Comparison of ENCODE assay signal across 1 cellular context in the genomic region with DNA sequence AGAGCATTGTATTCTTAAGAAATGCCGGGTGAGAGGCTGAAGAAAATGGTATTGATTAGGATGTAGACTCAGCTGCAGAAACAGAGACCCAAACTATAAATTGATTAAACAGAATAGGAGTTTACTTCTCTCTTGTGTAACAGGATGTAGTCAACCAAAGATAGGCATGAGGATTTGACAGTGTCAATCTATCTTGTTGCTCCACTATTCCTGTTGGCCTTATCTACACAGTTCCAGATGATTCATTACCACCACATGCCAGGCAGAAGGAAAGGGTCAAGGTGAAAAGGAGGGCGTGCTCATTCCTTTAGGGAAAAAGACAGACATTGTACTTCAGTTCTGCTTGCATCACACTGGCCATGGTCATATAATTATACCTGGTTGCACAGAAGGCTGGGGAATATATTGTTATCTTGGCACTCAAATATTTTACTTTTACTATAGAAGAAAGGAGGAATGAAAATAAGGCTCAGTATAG.
A peak's percentile ranks its signal among the peaks of the same experiment; 100 is the strongest.
TF ChIP-seq lines count a peak whose summit lies in the region.

No MANE protein-coding gene starts in this region.

TF ChIP-seq in K562, 482 proteins besides CTCF, POLR2A, EP300 and RAD21 (continued from another document and continues in another):
- TF ChIP-seq ZNF707 (CRISPR knock-in tag; conservative IDR thresholded peaks at IDR 0.05) (no peak), MTA1 (IDR thresholded peaks at IDR 0.05; ENCODE audit: borderline replicate concordance) (peak; percentile 92), ZC3H4 (CRISPR knock-in tag; IDR thresholded peaks at IDR 0.05; ENCODE audit: borderline replicate concordance) (no peak), FOXA1 (IDR thresholded peaks at IDR 0.05; ENCODE audit: borderline replicate concordance) (no peak), NFIX (CRISPR knock-in tag; IDR thresholded peaks at IDR 0.05; ENCODE audit: low read depth) (no peak), HDAC1 (IDR thresholded peaks at IDR 0.05) (peak; percentile 61 to 97; a peak in 3 of 4 replicates), ETV1 (tag; conservative IDR thresholded peaks at IDR 0.05; ENCODE audit: low read depth) (peak; percentile 100), KHSRP (IDR thresholded peaks at IDR 0.05) (peak; percentile 91), FOXA3 (CRISPR knock-in tag; conservative IDR thresholded peaks at IDR 0.05 in 1 of 2, IDR thresholded peaks at IDR 0.05 in 1 of 2) (peak in 1 of 2 experiments; percentile 80; a peak in 2 of 4 replicates), KAT8 (IDR thresholded peaks at IDR 0.05; ENCODE audit: low read depth) (no peak), PTRF (tag; IDR thresholded peaks at IDR 0.05) (no peak), TFE3 (CRISPR knock-in tag; IDR thresholded peaks at IDR 0.05) (no peak), TCF7 (IDR thresholded peaks at IDR 0.05; ENCODE audit: borderline replicate concordance) (no peak), ZNF165 (CRISPR knock-in tag; IDR thresholded peaks at IDR 0.05; ENCODE audit: borderline replicate concordance) (0 out of 2 replicates have a peak, but pooled peaks have one; percentile 57), ZNF3 (CRISPR knock-in tag; IDR thresholded peaks at IDR 0.05) (no peak), RBM39 (optimal IDR thresholded peaks at IDR 0.05; ENCODE audit: low read depth, low read length) (no peak), MCM5 (IDR thresholded peaks at IDR 0.05; ENCODE audit: low read depth) (no peak), NUFIP1 (IDR thresholded peaks at IDR 0.05; ENCODE audit: partially characterized antibody) (no peak), MECOM (CRISPR knock-in tag; IDR thresholded peaks at IDR 0.05) (peak; percentile 79; the same call in 1 of the 2 replicates), HMGXB4 (CRISPR knock-in tag; IDR thresholded peaks at IDR 0.05) (no peak), ZNF436 (CRISPR knock-in tag; IDR thresholded peaks at IDR 0.05) (no peak), PATZ1 (CRISPR knock-in tag; IDR thresholded peaks at IDR 0.05; ENCODE audit: borderline replicate concordance) (no peak), VEZF1 (CRISPR knock-in tag; IDR thresholded peaks at IDR 0.05) (peak; percentile 72), NR2C1 (IDR thresholded peaks at IDR 0.05) (peak; percentile 92), NR2C1 (tag; IDR thresholded peaks at IDR 0.05) (peak; percentile 96), ZNF592 (IDR thresholded peaks at IDR 0.05) (peak; percentile 94), ZNF224 (CRISPR knock-in tag; IDR thresholded peaks at IDR 0.05) (no peak), DMBX1 (CRISPR knock-in tag; IDR thresholded peaks at IDR 0.05; ENCODE audit: borderline replicate concordance) (peak; percentile 93)
- TF ChIP-seq, protein P1, sequence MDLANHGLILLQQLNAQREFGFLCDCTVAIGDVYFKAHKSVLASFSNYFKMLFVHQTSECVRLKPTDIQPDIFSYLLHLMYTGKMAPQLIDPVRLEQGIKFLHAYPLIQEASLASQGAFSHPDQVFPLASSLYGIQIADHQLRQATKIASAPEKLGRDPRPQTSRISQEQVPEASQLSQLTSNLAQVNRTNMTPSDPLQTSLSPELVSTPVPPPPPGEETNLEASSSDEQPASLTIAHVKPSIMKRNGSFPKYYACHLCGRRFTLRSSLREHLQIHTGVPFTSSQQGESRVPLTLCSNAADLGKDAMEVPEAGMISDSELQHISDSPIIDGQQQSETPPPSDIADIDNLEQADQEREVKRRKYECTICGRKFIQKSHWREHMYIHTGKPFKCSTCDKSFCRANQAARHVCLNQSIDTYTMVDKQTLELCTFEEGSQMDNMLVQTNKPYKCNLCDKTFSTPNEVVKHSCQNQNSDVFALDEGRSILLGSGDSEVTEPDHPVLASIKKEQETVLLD (IDR thresholded peaks at IDR 0.05) = peak; percentile 93
- TF ChIP-seq, protein P2, sequence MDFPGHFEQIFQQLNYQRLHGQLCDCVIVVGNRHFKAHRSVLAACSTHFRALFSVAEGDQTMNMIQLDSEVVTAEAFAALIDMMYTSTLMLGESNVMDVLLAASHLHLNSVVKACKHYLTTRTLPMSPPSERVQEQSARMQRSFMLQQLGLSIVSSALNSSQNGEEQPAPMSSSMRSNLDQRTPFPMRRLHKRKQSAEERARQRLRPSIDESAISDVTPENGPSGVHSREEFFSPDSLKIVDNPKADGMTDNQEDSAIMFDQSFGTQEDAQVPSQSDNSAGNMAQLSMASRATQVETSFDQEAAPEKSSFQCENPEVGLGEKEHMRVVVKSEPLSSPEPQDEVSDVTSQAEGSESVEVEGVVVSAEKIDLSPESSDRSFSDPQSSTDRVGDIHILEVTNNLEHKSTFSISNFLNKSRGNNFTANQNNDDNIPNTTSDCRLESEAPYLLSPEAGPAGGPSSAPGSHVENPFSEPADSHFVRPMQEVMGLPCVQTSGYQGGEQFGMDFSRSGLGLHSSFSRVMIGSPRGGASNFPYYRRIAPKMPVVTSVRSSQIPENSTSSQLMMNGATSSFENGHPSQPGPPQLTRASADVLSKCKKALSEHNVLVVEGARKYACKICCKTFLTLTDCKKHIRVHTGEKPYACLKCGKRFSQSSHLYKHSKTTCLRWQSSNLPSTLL (IDR thresholded peaks at IDR 0.05) = no peak
- TF ChIP-seq, protein P3, sequence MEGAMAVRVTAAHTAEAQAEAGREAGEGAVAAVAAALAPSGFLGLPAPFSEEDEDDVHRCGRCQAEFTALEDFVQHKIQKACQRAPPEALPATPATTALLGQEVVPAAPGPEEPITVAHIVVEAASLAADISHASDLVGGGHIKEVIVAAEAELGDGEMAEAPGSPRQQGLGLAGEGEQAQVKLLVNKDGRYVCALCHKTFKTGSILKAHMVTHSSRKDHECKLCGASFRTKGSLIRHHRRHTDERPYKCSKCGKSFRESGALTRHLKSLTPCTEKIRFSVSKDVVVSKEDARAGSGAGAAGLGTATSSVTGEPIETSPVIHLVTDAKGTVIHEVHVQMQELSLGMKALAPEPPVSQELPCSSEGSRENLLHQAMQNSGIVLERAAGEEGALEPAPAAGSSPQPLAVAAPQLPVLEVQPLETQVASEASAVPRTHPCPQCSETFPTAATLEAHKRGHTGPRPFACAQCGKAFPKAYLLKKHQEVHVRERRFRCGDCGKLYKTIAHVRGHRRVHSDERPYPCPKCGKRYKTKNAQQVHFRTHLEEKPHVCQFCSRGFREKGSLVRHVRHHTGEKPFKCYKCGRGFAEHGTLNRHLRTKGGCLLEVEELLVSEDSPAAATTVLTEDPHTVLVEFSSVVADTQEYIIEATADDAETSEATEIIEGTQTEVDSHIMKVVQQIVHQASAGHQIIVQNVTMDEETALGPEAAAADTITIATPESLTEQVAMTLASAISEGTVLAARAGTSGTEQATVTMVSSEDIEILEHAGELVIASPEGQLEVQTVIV (CRISPR knock-in tag; IDR thresholded peaks at IDR 0.05; ENCODE audit: borderline replicate concordance) = no peak
- TF ChIP-seq, protein P4, sequence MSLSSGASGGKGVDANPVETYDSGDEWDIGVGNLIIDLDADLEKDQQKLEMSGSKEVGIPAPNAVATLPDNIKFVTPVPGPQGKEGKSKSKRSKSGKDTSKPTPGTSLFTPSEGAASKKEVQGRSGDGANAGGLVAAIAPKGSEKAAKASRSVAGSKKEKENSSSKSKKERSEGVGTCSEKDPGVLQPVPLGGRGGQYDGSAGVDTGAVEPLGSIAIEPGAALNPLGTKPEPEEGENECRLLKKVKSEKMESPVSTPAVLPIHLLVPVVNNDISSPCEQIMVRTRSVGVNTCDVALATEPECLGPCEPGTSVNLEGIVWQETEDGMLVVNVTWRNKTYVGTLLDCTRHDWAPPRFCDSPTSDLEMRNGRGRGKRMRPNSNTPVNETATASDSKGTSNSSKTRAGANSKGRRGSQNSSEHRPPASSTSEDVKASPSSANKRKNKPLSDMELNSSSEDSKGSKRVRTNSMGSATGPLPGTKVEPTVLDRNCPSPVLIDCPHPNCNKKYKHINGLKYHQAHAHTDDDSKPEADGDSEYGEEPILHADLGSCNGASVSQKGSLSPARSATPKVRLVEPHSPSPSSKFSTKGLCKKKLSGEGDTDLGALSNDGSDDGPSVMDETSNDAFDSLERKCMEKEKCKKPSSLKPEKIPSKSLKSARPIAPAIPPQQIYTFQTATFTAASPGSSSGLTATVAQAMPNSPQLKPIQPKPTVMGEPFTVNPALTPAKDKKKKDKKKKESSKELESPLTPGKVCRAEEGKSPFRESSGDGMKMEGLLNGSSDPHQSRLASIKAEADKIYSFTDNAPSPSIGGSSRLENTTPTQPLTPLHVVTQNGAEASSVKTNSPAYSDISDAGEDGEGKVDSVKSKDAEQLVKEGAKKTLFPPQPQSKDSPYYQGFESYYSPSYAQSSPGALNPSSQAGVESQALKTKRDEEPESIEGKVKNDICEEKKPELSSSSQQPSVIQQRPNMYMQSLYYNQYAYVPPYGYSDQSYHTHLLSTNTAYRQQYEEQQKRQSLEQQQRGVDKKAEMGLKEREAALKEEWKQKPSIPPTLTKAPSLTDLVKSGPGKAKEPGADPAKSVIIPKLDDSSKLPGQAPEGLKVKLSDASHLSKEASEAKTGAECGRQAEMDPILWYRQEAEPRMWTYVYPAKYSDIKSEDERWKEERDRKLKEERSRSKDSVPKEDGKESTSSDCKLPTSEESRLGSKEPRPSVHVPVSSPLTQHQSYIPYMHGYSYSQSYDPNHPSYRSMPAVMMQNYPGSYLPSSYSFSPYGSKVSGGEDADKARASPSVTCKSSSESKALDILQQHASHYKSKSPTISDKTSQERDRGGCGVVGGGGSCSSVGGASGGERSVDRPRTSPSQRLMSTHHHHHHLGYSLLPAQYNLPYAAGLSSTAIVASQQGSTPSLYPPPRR (CRISPR knock-in tag; IDR thresholded peaks at IDR 0.05; ENCODE audit: borderline replicate concordance) = no peak
